ENCODE assay signal across 1 cellular context in genomic region chr9:128633601-128634000, GRCh38.
TF ChIP-seq lines count a peak whose summit lies in the region.

No MANE protein-coding gene starts in this region.

TF ChIP-seq in GM12878, 131 proteins besides CTCF, POLR2A, EP300 and RAD21:
- TF ChIP-seq POLR2AphosphoS5 (IDR thresholded peaks at IDR 0.05; ENCODE audit: low read length) (no peak), SMARCA5 (IDR thresholded peaks at IDR 0.05) (no peak), IRF5 (IDR thresholded peaks at IDR 0.05; ENCODE audit: borderline replicate concordance) (no peak), JUNB (IDR thresholded peaks at IDR 0.05) (no peak), TCF3 (IDR thresholded peaks at IDR 0.05; ENCODE audit: borderline replicate concordance, insufficient read depth, low read depth, low read length) (no peak), ASH2L (IDR thresholded peaks at IDR 0.05; ENCODE audit: borderline replicate concordance, low read depth) (no peak), RBBP5 (conservative IDR thresholded peaks at IDR 0.05) (no peak), RELB (IDR thresholded peaks at IDR 0.05; ENCODE audit: low read depth) (no peak), NFYA (IDR thresholded peaks at IDR 0.05; ENCODE audit: borderline replicate concordance, low read depth, low read length) (no peak), NFIC (IDR thresholded peaks at IDR 0.05; ENCODE audit: low read depth, low read length) (no peak), SREBF1 (IDR thresholded peaks at IDR 0.05; ENCODE audit: low read length) (no peak), E2F8 (IDR thresholded peaks at IDR 0.05; ENCODE audit: low read depth, partially characterized antibody) (no peak)
TF ChIP-seq in GM12878: peak in this region for 0.
